ENCODE assay signal across 7 cellular contexts in genomic region chr19:18109363-18109730, GRCh38. TPM values are rescaled to one million over a fixed set of nuclear protein-coding genes. Genes with fewer than 3 reads are reported as not detected.
A peak's percentile ranks its signal among the peaks of the same experiment; 100 is the strongest.
DNase-seq lines count a peak whose midpoint lies in the region; ATAC-seq, FAIRE-seq and TF ChIP-seq lines count a peak whose summit lies in the region.

No MANE protein-coding gene starts in this region.

- H3K9me1 ChIP-seq in keratinocyte (ENCODE audit: control insufficient read depth, extremely low read depth, insufficient read depth, low read length): no peaks in the 10 kb centered on the region

- H3K9ac ChIP-seq in HUES6 (ENCODE audit: low read length) (no peak overlapping the region), keratinocyte (ENCODE audit: control insufficient read depth, extremely low read depth, insufficient read depth, low read length) (no peak overlapping the region), stomach smooth muscle (ENCODE audit: low read length in 2 of 2) (peak overlapping the region in 1 of 2 donors; percentile 38)

- H3K9me3 ChIP-seq in HUES6 (ENCODE audit: control insufficient read depth, insufficient read depth, low read depth, low read length) (no peaks in the 10 kb centered on the region), keratinocyte (ENCODE audit: control insufficient read depth, low read depth, low read length) (no peaks in the 10 kb centered on the region), stomach smooth muscle (ENCODE audit: control insufficient read depth in 2 of 2, low read length in 2 of 2) (no peaks in the 10 kb centered on the region)

- H3K4me3 ChIP-seq in HUES6 (ENCODE audit: low read depth, low read length) (peak overlapping the region; percentile 92), keratinocyte (ENCODE audit: control insufficient read depth in 2 of 3, extremely low read depth in 1 of 3, insufficient read depth in 2 of 3, low read depth in 1 of 3, low read length in 3 of 3) (peak overlapping the region in 1 of 3 experiments; percentile 33), stomach smooth muscle (ENCODE audit: low read length in 2 of 2) (peak overlapping the region; percentile 68 to 76)

- DNase-seq in keratinocyte (ENCODE audit: low read depth, low spot score) (no peak), foreskin keratinocyte (no peak)

- H3K79me2 ChIP-seq in keratinocyte (ENCODE audit: control insufficient read depth, insufficient read depth, low read length): no peaks in the 10 kb centered on the region

- no peak for FAIRE-seq in keratinocyte (lab: Jason Lieb, UNC)

- H4K20me1 ChIP-seq in keratinocyte (ENCODE audit: control insufficient read depth, extremely low read depth, insufficient read depth, low read length): no peaks in the 10 kb centered on the region

- H2AFZ ChIP-seq in keratinocyte (ENCODE audit: control insufficient read depth, low read length): no peak overlapping the region

- peak overlapping the region; percentile 82 for H3K4me2 ChIP-seq in keratinocyte (ENCODE audit: control insufficient read depth, extremely low read depth, insufficient read depth, low read depth, low read length)

- peaks cover 10% of the 10 kb centered on the region for H3K4me1 ChIP-seq in HUES6 (ENCODE audit: control insufficient read depth, insufficient read depth, low read length)
- H3K4me1 ChIP-seq in keratinocyte (ENCODE audit: control insufficient read depth, extremely low read depth, insufficient read depth, low read length): peaks cover 9% of the 10 kb centered on the region
- H3K4me1 ChIP-seq in stomach smooth muscle (ENCODE audit: control insufficient read depth, insufficient read depth, low read length): peaks cover 21% of the 10 kb centered on the region
- no peaks in the 10 kb centered on the region for H3K4me1 ChIP-seq in foreskin keratinocyte

- TF ChIP-seq CTCF in keratinocyte (optimal IDR thresholded peaks at IDR 0.05 in 1 of 3, IDR thresholded peaks at IDR 0.05 in 1 of 3, conservative IDR thresholded peaks at IDR 0.05 in 1 of 3; ENCODE audit: extremely low read depth in 1 of 3, insufficient read depth in 2 of 3, low read length in 3 of 3) (no peak), foreskin keratinocyte (conservative IDR thresholded peaks at IDR 0.05) (no peak)

- peaks cover 29% of the 10 kb centered on the region for H3K27me3 ChIP-seq in HUES6 (ENCODE audit: control insufficient read depth, insufficient read depth, low read length)
- peaks cover 10% of the 10 kb centered on the region for H3K27me3 ChIP-seq in keratinocyte (ENCODE audit: control insufficient read depth, extremely low read depth, insufficient read depth, low read length)
- H3K27me3 ChIP-seq in stomach smooth muscle (ENCODE audit: control insufficient read depth in 1 of 2, insufficient read depth in 2 of 2, low read length in 2 of 2): peaks cover 13 to 30% of the 10 kb centered on the region in 2 donors
- peaks cover 20% of the 10 kb centered on the region for H3K27me3 ChIP-seq in foreskin keratinocyte

- no peak for ATAC-seq in foreskin keratinocyte
- no peak for ATAC-seq in GM19351 (IDR thresholded peaks at IDR 0.05; ENCODE audit: unreplicated experiment)
- ATAC-seq in HG02678 (IDR thresholded peaks at IDR 0.05; ENCODE audit: unreplicated experiment): no peak

- dilution Hi-C loops in keratinocyte (cut with MboI; ENCODE audit: extremely low pct_ligation_motif_present, low sequenced_read_pairs): no loop called here

- no peak overlapping the region for H3K27ac ChIP-seq in HUES6 (ENCODE audit: low read depth, low read length)
- H3K27ac ChIP-seq in angular gyrus (ENCODE audit: low read depth, low read length): peak overlapping the region; percentile 75
- H3K27ac ChIP-seq in keratinocyte (ENCODE audit: control insufficient read depth, insufficient read depth, low read length): no peak overlapping the region
- H3K27ac ChIP-seq in stomach smooth muscle (ENCODE audit: low read length): no peak overlapping the region
- H3K27ac ChIP-seq in foreskin keratinocyte: no peak overlapping the region

- H3K36me3 ChIP-seq in HUES6 (ENCODE audit: control insufficient read depth, insufficient read depth, low read length): no peaks in the 10 kb centered on the region
- H3K36me3 ChIP-seq in keratinocyte (ENCODE audit: control insufficient read depth in 2 of 2, extremely low read depth in 1 of 2, insufficient read depth in 2 of 2, low read length in 2 of 2): no peaks in the 10 kb centered on the region
- H3K36me3 ChIP-seq in stomach smooth muscle (ENCODE audit: control insufficient read depth in 2 of 2, insufficient read depth in 2 of 2, low read length in 2 of 2): no peaks in the 10 kb centered on the region

RNA-seq across cellular contexts. Expression of gene MAST3, which starts 11.8 kb away (rescaled TPM):
- polyA plus RNA-seq in keratinocyte (0.73 to 1.4 TPM (median 0.76 TPM) in 3 replicates), foreskin keratinocyte (1.2 and 1.3 TPM in 2 replicates)
- polyA plus RNA-seq in keratinocyte (2011; ENCODE audit: low read depth): 1.8 TPM
- 0.86 and 1.5 TPM in 2 replicates for polyA plus RNA-seq in keratinocyte (2011; cell fraction: cytosol; rRNA removed)
- 3.7 and 4.3 TPM in 2 replicates for polyA plus RNA-seq in keratinocyte (2011; cell fraction: nucleus; rRNA removed)
- 1.9 and 2.3 TPM in 2 replicates for polyA plus RNA-seq in keratinocyte (2012; ENCODE audit: low replicate concordance)
- 1.6 to 7.7 TPM (median 2.5 TPM) in 3 replicates for polyA minus RNA-seq in keratinocyte
- polyA minus RNA-seq in keratinocyte (2011; cell fraction: cytosol; rRNA and poly(A)+ RNA removed): 5.0 TPM
- polyA minus RNA-seq in keratinocyte (2011; cell fraction: nucleus; rRNA and poly(A)+ RNA removed): 4.4 and 5.1 TPM in 2 replicates
- 2.3 and 2.5 TPM in 2 replicates for total RNA-seq in foreskin keratinocyte

RNA-seq across cellular contexts. Expression of gene IL12RB1, which starts 22.6 kb away (rescaled TPM):
- polyA plus RNA-seq in keratinocyte (0.09 TPM in 1 of 3 replicates, not detected in the others), foreskin keratinocyte (0.04 and 0.09 TPM in 2 replicates)
- not detected for polyA plus RNA-seq in keratinocyte (2011; ENCODE audit: low read depth)
- polyA plus RNA-seq in keratinocyte (2011; cell fraction: cytosol; rRNA removed): 0.08 TPM in 1 of 2 replicates, not detected in the other
- 0.10 TPM in 1 of 2 replicates, not detected in the other for polyA plus RNA-seq in keratinocyte (2011; cell fraction: nucleus; rRNA removed)
- 0.07 TPM in 1 of 2 replicates, not detected in the other for polyA plus RNA-seq in keratinocyte (2012; ENCODE audit: low replicate concordance)
- polyA minus RNA-seq in keratinocyte: 0.36 to 0.46 TPM in 2 of 3 replicates, not detected in the other
- not detected for polyA minus RNA-seq in keratinocyte (2011; cell fraction: cytosol; rRNA and poly(A)+ RNA removed)
- polyA minus RNA-seq in keratinocyte (2011; cell fraction: nucleus; rRNA and poly(A)+ RNA removed): not detected in 2 replicates
- total RNA-seq in foreskin keratinocyte: 0.07 and 0.14 TPM in 2 replicates

RNA-seq across cellular contexts. Expression of gene PIK3R2, which starts 43.6 kb away (rescaled TPM):
- polyA plus RNA-seq in keratinocyte (12.4 to 19.6 TPM (median 13.9 TPM) in 3 replicates), foreskin keratinocyte (23.7 and 24.1 TPM in 2 replicates)
- polyA plus RNA-seq in keratinocyte (2011; ENCODE audit: low read depth): 17.3 TPM
- polyA plus RNA-seq in keratinocyte (2011; cell fraction: cytosol; rRNA removed): 14.3 and 24.9 TPM in 2 replicates
- 20.3 and 26.5 TPM in 2 replicates for polyA plus RNA-seq in keratinocyte (2011; cell fraction: nucleus; rRNA removed)
- 10.5 and 37.4 TPM in 2 replicates for polyA plus RNA-seq in keratinocyte (2012; ENCODE audit: low replicate concordance)
- 16.5 to 28.9 TPM (median 25.3 TPM) in 3 replicates for polyA minus RNA-seq in keratinocyte
- polyA minus RNA-seq in keratinocyte (2011; cell fraction: cytosol; rRNA and poly(A)+ RNA removed): 30.9 TPM
- polyA minus RNA-seq in keratinocyte (2011; cell fraction: nucleus; rRNA and poly(A)+ RNA removed): 17.0 and 22.8 TPM in 2 replicates
- total RNA-seq in foreskin keratinocyte: 24.2 and 26.0 TPM in 2 replicates
